ENCODE assay signal across 8 cellular contexts in genomic region chr15:68228143-68228970, GRCh38. TPM values are rescaled to one million over a fixed set of nuclear protein-coding genes. Genes with fewer than 3 reads are reported as not detected.
DNase-seq lines count a peak whose midpoint lies in the region; ATAC-seq and TF ChIP-seq lines count a peak whose summit lies in the region.

No MANE protein-coding gene starts in this region.

- peak overlapping the region; percentile 60 for H3K27ac ChIP-seq in CD8-positive, alpha-beta T cell (ENCODE audit: low read depth, low read length)
- peak overlapping the region; percentile 94 for H3K27ac ChIP-seq in HUES48 (ENCODE audit: low read depth, low read length)

- peak overlapping the region; percentile 90 for H3K4me3 ChIP-seq in CD8-positive, alpha-beta T cell (ENCODE audit: low read depth, low read length)
- peak overlapping the region; percentile 87 for H3K4me3 ChIP-seq in HUES48 (ENCODE audit: low read depth, low read length)

- H3K9me3 Mint-ChIP-seq in CD8-positive, alpha-beta T cell, result no peaks in the 10 kb centered on the region
- H3K9me3 Mint-ChIP-seq in activated naive CD4-positive, alpha-beta T cell treated with anti-CD3 and anti-CD28 coated beads, Interleukin-2, amount 50 U/mL, for 72 hours, result no peaks in the 10 kb centered on the region
- no peaks in the 10 kb centered on the region for H3K9me3 Mint-ChIP-seq in stimulated activated naive CD8-positive, alpha-beta T cell treated with anti-CD3 and anti-CD28 coated beads, Interleukin-15, amount 100 ng/mL, for 72 hours

- CTCF ChIA-PET in CD8-positive, alpha-beta T cell (lab: Charles Lee), result interaction anchor here (0.7 to 1.8 kb wide), 4 partner anchors 9 to 365 kb away, joined by 3 to 5 read pairs (median 3); partner anchors contain the start of gene FEM1B
- CTCF ChIA-PET in GM10248 (lab: Yijun Ruan, JAX), result interaction anchor here (1.2 to 5.0 kb wide), 5 partner anchors 9 to 391 kb away, joined by 3 to 29 read pairs (median 5); no protein-coding TSS in a partner anchor

- peaks cover 38% of the 10 kb centered on the region for H3K4me1 Mint-ChIP-seq in CD8-positive, alpha-beta T cell (ENCODE audit: low read depth)
- H3K4me1 Mint-ChIP-seq in stimulated activated naive CD8-positive, alpha-beta T cell treated with anti-CD3 and anti-CD28 coated beads, Interleukin-15, amount 100 ng/mL, for 72 hours, result peaks cover 62% of the 10 kb centered on the region

- peak overlapping the region; percentile 66 for H3K27ac Mint-ChIP-seq in CD8-positive, alpha-beta T cell
- peak overlapping the region; percentile 87 to 98 for H3K27ac Mint-ChIP-seq in activated naive CD4-positive, alpha-beta T cell treated with anti-CD3 and anti-CD28 coated beads, Interleukin-2, amount 50 U/mL, for 72 hours
- peak overlapping the region; percentile 91 to 96 for H3K27ac Mint-ChIP-seq in stimulated activated naive CD8-positive, alpha-beta T cell treated with anti-CD3 and anti-CD28 coated beads, Interleukin-15, amount 100 ng/mL, for 72 hours

- DNase-seq in CD8-positive, alpha-beta T cell, result no peak
- DNase-seq in activated naive CD4-positive, alpha-beta T cell treated with anti-CD3 and anti-CD28 coated beads, Interleukin-2, amount 50 U/mL, for 72 hours (ENCODE audit: low spot score in 2 of 2), result no peak
- peak; percentile 5 for DNase-seq in iPS-NIHi11 (ENCODE audit: low spot score)
- DNase-seq in stimulated activated naive CD8-positive, alpha-beta T cell treated with anti-CD3 and anti-CD28 coated beads, Interleukin-15, amount 100 ng/mL, for 72 hours, result no peak
- no peak for DNase-seq in GM10248 (ENCODE audit: extremely low spot score)
- no peak for DNase-seq in COR-L47 (lab: John Stamatoyannopoulos, UW)
- DNase-seq in NCI-H226, result no peak

- peaks cover 3% of the 10 kb centered on the region for H3K36me3 Mint-ChIP-seq in CD8-positive, alpha-beta T cell
- H3K36me3 Mint-ChIP-seq in activated naive CD4-positive, alpha-beta T cell treated with anti-CD3 and anti-CD28 coated beads, Interleukin-2, amount 50 U/mL, for 72 hours, result peaks cover 9 to 14% of the 10 kb centered on the region in 2 donors

- H3K36me3 ChIP-seq in CD8-positive, alpha-beta T cell (ENCODE audit: insufficient read depth, low read length), result no peaks in the 10 kb centered on the region
- H3K36me3 ChIP-seq in HUES48 (ENCODE audit: control insufficient read depth, insufficient read depth, low read length), result no peaks in the 10 kb centered on the region; the same call in 1 of the 2 replicates

- peaks cover 23% of the 10 kb centered on the region for H3K4me1 ChIP-seq in CD8-positive, alpha-beta T cell (ENCODE audit: insufficient read depth, low read length)
- H3K4me1 ChIP-seq in HUES48 (ENCODE audit: control insufficient read depth, insufficient read depth, low read length), result peaks cover 11% of the 10 kb centered on the region

- intact Hi-C loops in CD8-positive, alpha-beta T cell (cut with DNase I, micrococcal nuclease), result loop anchor here (2.0 to 5.0 kb wide), 3 partner anchors 590 to 1526 kb away; partner anchors contain the start of genes MAP2K5 (in 1 of the 2) and SMAD6 (in 1 of the 2)

- peak overlapping the region; percentile 83 for H3K4me3 Mint-ChIP-seq in CD8-positive, alpha-beta T cell
- H3K4me3 Mint-ChIP-seq in stimulated activated naive CD8-positive, alpha-beta T cell treated with anti-CD3 and anti-CD28 coated beads, Interleukin-15, amount 100 ng/mL, for 72 hours, result peak overlapping the region; percentile 80 to 89

- H3K9ac ChIP-seq in HUES48 (ENCODE audit: low read depth, low read length), result peak overlapping the region; percentile 96

- H3K9me3 ChIP-seq in CD8-positive, alpha-beta T cell (ENCODE audit: low read length), result no peaks in the 10 kb centered on the region
- H3K9me3 ChIP-seq in HUES48 (ENCODE audit: control insufficient read depth, insufficient read depth, low read length), result peaks cover 2% of the 10 kb centered on the region; the same call in 1 of the 2 replicates

- peaks cover under 1% of the 10 kb centered on the region for H3K27me3 Mint-ChIP-seq in CD8-positive, alpha-beta T cell (ENCODE audit: low read depth)
- no peaks in the 10 kb centered on the region for H3K27me3 Mint-ChIP-seq in stimulated activated naive CD8-positive, alpha-beta T cell treated with anti-CD3 and anti-CD28 coated beads, Interleukin-15, amount 100 ng/mL, for 72 hours

- no peaks in the 10 kb centered on the region for H3K27me3 ChIP-seq in CD8-positive, alpha-beta T cell (ENCODE audit: insufficient read depth, low read length)
- peaks cover 10% of the 10 kb centered on the region for H3K27me3 ChIP-seq in HUES48 (ENCODE audit: control insufficient read depth, insufficient read depth, low read length)

- ATAC-seq in CD8-positive, alpha-beta T cell, result no peak
- no peak for ATAC-seq in activated naive CD4-positive, alpha-beta T cell treated with anti-CD3 and anti-CD28 coated beads, Interleukin-2, amount 50 U/mL, for 72 hours
- ATAC-seq in stimulated activated naive CD8-positive, alpha-beta T cell treated with anti-CD3 and anti-CD28 coated beads, Interleukin-15, amount 100 ng/mL, for 72 hours, result no peak

- TF ChIP-seq CTCF in CD8-positive, alpha-beta T cell (IDR thresholded peaks at IDR 0.05), result no peak
- no peak for TF ChIP-seq CTCF in GM10248 (IDR thresholded peaks at IDR 0.05; ENCODE audit: control extremely low read depth, extremely low read depth, low read depth, missing control alignments)

- POLR2A ChIA-PET in CD8-positive, alpha-beta T cell (lab: Charles Lee), result interaction anchor here (1.1 to 2.7 kb wide), 3 partner anchors 49 to 174 kb away, joined by 3 to 18 read pairs (median 13); partner anchors contain the start of genes FEM1B and PIAS1
- POLR2A ChIA-PET in GM10248 (lab: Yijun Ruan, JAX), result no interaction called here

RNA-seq across cellular contexts. Expression of gene CLN6, which starts 1.2 kb away (rescaled TPM):
- total RNA-seq in CD8-positive, alpha-beta T cell, result 1 to 10 TPM; 7.6 to 7.9 TPM
- 10 to 100 TPM; 38.0 to 55.1 TPM for total RNA-seq in activated naive CD4-positive, alpha-beta T cell treated with anti-CD3 and anti-CD28 coated beads, Interleukin-2, amount 50 U/mL, for 72 hours

RNA-seq across cellular contexts. Expression of gene CALML4, which starts 23.2 kb away (rescaled TPM):
- under 1 TPM; 0.68 to 1.00 TPM for total RNA-seq in CD8-positive, alpha-beta T cell
- total RNA-seq in activated naive CD4-positive, alpha-beta T cell treated with anti-CD3 and anti-CD28 coated beads, Interleukin-2, amount 50 U/mL, for 72 hours, result 1 to 10 TPM; 9.6 to 9.7 TPM

RNA-seq across cellular contexts. Expression of gene FEM1B, which starts 49.2 kb away (rescaled TPM):
- total RNA-seq in CD8-positive, alpha-beta T cell, result 10 to 100 TPM; 89.7 to 90.6 TPM
- total RNA-seq in activated naive CD4-positive, alpha-beta T cell treated with anti-CD3 and anti-CD28 coated beads, Interleukin-2, amount 50 U/mL, for 72 hours, result 10 to 100 TPM; 40.3 to 43.7 TPM

Comparison
In these comparisons a context has a peak if more than half of its experiments do, and no peak if none do; other contexts are left out.
1. RNA of gene CLN6, which starts 1.2 kb away (total RNA-seq): 38.0 to 55.1 TPM in activated naive CD4-positive, alpha-beta T cell treated with anti-CD3 and anti-CD28 coated beads, Interleukin-2, amount 50 U/mL, for 72 hours; 7.6 to 7.9 TPM in CD8-positive, alpha-beta T cell; every median in the first group is over 4 times any median in the second.
2. RNA of gene CALML4, which starts 23.2 kb away (total RNA-seq): 9.6 to 9.7 TPM in activated naive CD4-positive, alpha-beta T cell treated with anti-CD3 and anti-CD28 coated beads, Interleukin-2, amount 50 U/mL, for 72 hours; 0.68 to 1.00 TPM in CD8-positive, alpha-beta T cell; every median in the first group is over 4 times any median in the second.
3. Peak in every context shown above with its lines, with median percentiles within 50 percentile points of each other: H3K27ac Mint-ChIP-seq.